ENCODE assay signal across 1 cellular context in genomic region chr4:7124643-7125442, GRCh38.
TF ChIP-seq lines count a peak whose summit lies in the region.

No MANE protein-coding gene starts in this region.

TF ChIP-seq in HCT116, 20 proteins besides CTCF, POLR2A, EP300 and RAD21 (continued from another document):
- TF ChIP-seq, protein P1, sequence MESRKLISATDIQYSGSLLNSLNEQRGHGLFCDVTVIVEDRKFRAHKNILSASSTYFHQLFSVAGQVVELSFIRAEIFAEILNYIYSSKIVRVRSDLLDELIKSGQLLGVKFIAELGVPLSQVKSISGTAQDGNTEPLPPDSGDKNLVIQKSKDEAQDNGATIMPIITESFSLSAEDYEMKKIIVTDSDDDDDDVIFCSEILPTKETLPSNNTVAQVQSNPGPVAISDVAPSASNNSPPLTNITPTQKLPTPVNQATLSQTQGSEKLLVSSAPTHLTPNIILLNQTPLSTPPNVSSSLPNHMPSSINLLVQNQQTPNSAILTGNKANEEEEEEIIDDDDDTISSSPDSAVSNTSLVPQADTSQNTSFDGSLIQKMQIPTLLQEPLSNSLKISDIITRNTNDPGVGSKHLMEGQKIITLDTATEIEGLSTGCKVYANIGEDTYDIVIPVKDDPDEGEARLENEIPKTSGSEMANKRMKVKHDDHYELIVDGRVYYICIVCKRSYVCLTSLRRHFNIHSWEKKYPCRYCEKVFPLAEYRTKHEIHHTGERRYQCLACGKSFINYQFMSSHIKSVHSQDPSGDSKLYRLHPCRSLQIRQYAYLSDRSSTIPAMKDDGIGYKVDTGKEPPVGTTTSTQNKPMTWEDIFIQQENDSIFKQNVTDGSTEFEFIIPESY (IDR thresholded peaks at IDR 0.05; ENCODE audit: extremely low read depth, insufficient replicate concordance, low read length), result no peak
- TF ChIP-seq ZFX (IDR thresholded peaks at IDR 0.05), result no peak
